Comparison of ENCODE assay signal across 8 cellular contexts in the genomic region with DNA sequence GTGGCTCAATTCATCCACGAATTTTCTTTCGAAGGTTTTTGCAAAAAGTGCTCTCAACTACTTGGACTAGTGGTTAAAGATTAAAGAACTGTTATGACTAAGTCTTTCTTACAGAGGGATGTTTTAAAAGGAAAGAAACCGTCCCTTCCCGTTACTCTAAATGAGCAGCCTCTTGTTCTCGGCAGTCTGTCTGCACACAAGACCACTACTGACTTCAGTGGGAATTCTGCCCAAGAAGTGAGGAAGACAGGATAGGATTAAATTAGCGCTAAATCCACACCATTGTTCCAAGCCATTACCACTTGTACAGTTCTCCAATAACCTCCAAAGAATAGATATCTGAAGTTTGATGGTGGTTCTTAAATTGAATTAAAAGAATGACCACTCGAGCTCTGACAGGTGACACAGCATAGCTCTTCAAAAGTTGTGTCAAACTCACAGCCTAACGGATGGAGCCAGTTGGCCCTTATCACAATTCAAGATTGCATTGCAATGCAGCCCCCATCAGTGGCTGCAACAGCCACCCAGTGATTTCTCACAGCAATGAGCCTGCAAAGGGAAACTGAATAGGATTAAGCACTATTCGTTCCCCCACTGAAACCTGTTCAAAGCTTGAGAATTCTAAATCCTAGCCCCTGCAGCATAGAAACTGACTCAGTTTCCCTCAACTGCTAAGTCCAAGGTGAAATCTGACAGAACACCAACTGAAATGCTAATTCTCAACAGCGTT. TPM values are rescaled to one million over a fixed set of nuclear protein-coding genes. Genes with fewer than 3 reads are reported as not detected.
A peak's percentile ranks its signal among the peaks of the same experiment; 100 is the strongest.
DNase-seq lines count a peak whose midpoint lies in the region; ATAC-seq and TF ChIP-seq lines count a peak whose summit lies in the region.

No MANE protein-coding gene starts in this region.

- peaks cover 35% of the 10 kb centered on the region for H3K27me3 Mint-ChIP-seq in activated naive CD4-positive, alpha-beta T cell treated with anti-CD3 and anti-CD28 coated beads, Interleukin-2, amount 10 ng/mL, durations not matched to agents 7 days and 5 days

- no peak for TF ChIP-seq CTCF in fibroblast of pulmonary artery (IDR thresholded peaks at IDR 0.05; ENCODE audit: low read length, missing control alignments)

- H3K36me3 ChIP-seq in SJSA1 (peaks cover 14% of the 10 kb centered on the region), skeletal muscle satellite cell (ENCODE audit: insufficient read depth, low read length) (no peaks in the 10 kb centered on the region)

- H3K9me3 Mint-ChIP-seq in activated naive CD4-positive, alpha-beta T cell treated with anti-CD3 and anti-CD28 coated beads, Interleukin-2, amount 10 ng/mL, durations not matched to agents 7 days and 5 days, result peaks cover 4% of the 10 kb centered on the region

- no peak overlapping the region for H3K27ac Mint-ChIP-seq in activated naive CD4-positive, alpha-beta T cell treated with anti-CD3 and anti-CD28 coated beads, Interleukin-2, amount 10 ng/mL, durations not matched to agents 7 days and 5 days

- DNase-seq in activated naive CD4-positive, alpha-beta T cell treated with anti-CD3 and anti-CD28 coated beads, Interleukin-2, amount 10 ng/mL, durations not matched to agents 7 days and 5 days, result no peak
- no peak for DNase-seq in activated naive CD4-positive, alpha-beta T cell treated with anti-CD3 and anti-CD28 coated beads, Interleukin-2, amount 50 U/mL, for 16 hours
- DNase-seq in SJSA1 (ENCODE audit: low read depth in 1 of 2, low spot score in 2 of 2) (peak in 1 of 2 experiments; percentile 52), fibroblast of pulmonary artery (ENCODE audit: low read depth) (peak; percentile 55), NCI-H524 (lab: John Stamatoyannopoulos, UW) (no peak), DMS153 treated with DMSO at 0.1 percent for 48 hours (lab: John Stamatoyannopoulos, UW; ENCODE audit: unreplicated experiment) (no peak)

- H3K4me3 ChIP-seq in SJSA1 (peak overlapping the region; percentile 88), fibroblast of pulmonary artery (replicated peaks; ENCODE audit: low read depth, low read length) (peak overlapping the region; percentile 82), skeletal muscle satellite cell (ENCODE audit: low read length) (peak overlapping the region; percentile 88)

- H3K27ac ChIP-seq in SJSA1, result peak overlapping the region; percentile 50

- H3K9ac ChIP-seq in skeletal muscle satellite cell (ENCODE audit: low read depth, low read length), result peak overlapping the region; percentile 81

- H3K9me3 ChIP-seq in SJSA1 (replicated peaks) (peaks cover 3% of the 10 kb centered on the region; the same call in 1 of the 2 replicates), skeletal muscle satellite cell (replicated peaks; ENCODE audit: low read length) (no peaks in the 10 kb centered on the region)

- H3K36me3 Mint-ChIP-seq in activated naive CD4-positive, alpha-beta T cell treated with anti-CD3 and anti-CD28 coated beads, Interleukin-2, amount 10 ng/mL, durations not matched to agents 7 days and 5 days, result no peaks in the 10 kb centered on the region

- ATAC-seq in HG03045 (IDR thresholded peaks at IDR 0.05; ENCODE audit: unreplicated experiment), result no peak

- H3K4me3 Mint-ChIP-seq in activated naive CD4-positive, alpha-beta T cell treated with anti-CD3 and anti-CD28 coated beads, Interleukin-2, amount 10 ng/mL, durations not matched to agents 7 days and 5 days, result peak overlapping the region; percentile 74

- H3K27me3 ChIP-seq in SJSA1 (replicated peaks) (no peaks in the 10 kb centered on the region), skeletal muscle satellite cell (ENCODE audit: control insufficient read depth, insufficient read depth, low read length) (no peaks in the 10 kb centered on the region)

- CTCF ChIA-PET in activated naive CD4-positive, alpha-beta T cell treated with anti-CD3 and anti-CD28 coated beads, Interleukin-2, amount 10 ng/mL, durations not matched to agents 7 days and 5 days (lab: Charles Lee), result no interaction called here

- H3K4me1 Mint-ChIP-seq in activated naive CD4-positive, alpha-beta T cell treated with anti-CD3 and anti-CD28 coated beads, Interleukin-2, amount 10 ng/mL, durations not matched to agents 7 days and 5 days, result peaks cover 24% of the 10 kb centered on the region

- H3K4me2 ChIP-seq in skeletal muscle satellite cell (ENCODE audit: low read length), result peak overlapping the region; percentile 89

- H3K4me1 ChIP-seq in SJSA1 (replicated peaks), result peaks cover 62% of the 10 kb centered on the region
- H3K4me1 ChIP-seq in skeletal muscle satellite cell (ENCODE audit: control insufficient read depth, insufficient read depth, low read length), result peaks cover 38% of the 10 kb centered on the region

RNA-seq across cellular contexts. Expression of a gene that starts 1.8 kb away (rescaled TPM):
- total RNA-seq in SJSA1 (2014; rRNA removed; shearing (Covaris generic)), result 73.6 and 76.9 TPM in 2 replicates
- 31.2 and 40.6 TPM in 2 replicates for total RNA-seq in skeletal muscle satellite cell (2012; rRNA removed)
